ENCODE assay signal across 8 cellular contexts in genomic region chr19:7595466-7596133, GRCh38. TPM values are rescaled to one million over a fixed set of nuclear protein-coding genes. Genes with fewer than 3 reads are reported as not detected.
DNase-seq lines count a peak whose midpoint lies in the region; ATAC-seq and TF ChIP-seq lines count a peak whose summit lies in the region.

Gene CAMSAP3, plus strand, starts transcription at chr19:7595863. Its CDS starts 140 bp downstream, at chr19:7596003.

- WGBS in upper lobe of left lung, 2 donors, result 0 to 1% methylated on average over 19 to 22 of the region's 78 CpGs

- peak; percentile 75 for DNase-seq in NCI-H146 (lab: John Stamatoyannopoulos, UW)
- peak; percentile 54 for DNase-seq in activated CD4-positive, CD25-positive, alpha-beta regulatory T cell treated with anti-CD3 and anti-CD28 coated beads, Interleukin-2, amount 50 U/mL, for 72 hours
- peak; percentile 13 for DNase-seq in myocyte (ENCODE audit: low read depth)
- DNase-seq in upper lobe of left lung, result peak; percentile 42 to 93
- no peak for DNase-seq in AML-193 (lab: John Stamatoyannopoulos, UW)
- no peak for DNase-seq in effector memory CD4-positive, alpha-beta T cell

- H3K27me3 ChIP-seq in endocrine pancreas (ENCODE audit: control insufficient read depth, insufficient read depth, low read length), result no peaks in the 10 kb centered on the region
- H3K27me3 ChIP-seq in upper lobe of left lung, result peaks cover 0 to 8% (median 4%) of the 10 kb centered on the region in 4 donors
- H3K27me3 ChIP-seq in effector memory CD4-positive, alpha-beta T cell (replicated peaks; ENCODE audit: control insufficient read depth, insufficient read depth, low read length, poor library complexity, severe bottlenecking), result peaks cover 19% of the 10 kb centered on the region

- no peak for TF ChIP-seq CTCF in upper lobe of left lung (IDR thresholded peaks at IDR 0.05)

- peak within 1 kb of the TSS; percentile 89 for H3K9ac ChIP-seq in endocrine pancreas (ENCODE audit: control insufficient read depth, insufficient read depth, low read length)

- H3K4me3 ChIP-seq in endocrine pancreas (ENCODE audit: control insufficient read depth, insufficient read depth, low read length) (peak within 1 kb of the TSS; percentile 4), upper lobe of left lung (peak within 1 kb of the TSS in 3 of 4 donors; percentile 56 to 60 (median 56))
- H3K4me3 ChIP-seq in effector memory CD4-positive, alpha-beta T cell (ENCODE audit: insufficient read depth, low read depth, low read length, poor library complexity, severe bottlenecking), result no peak within 1 kb of the TSS

- no peaks in the 10 kb centered on the region for H3K36me3 ChIP-seq in endocrine pancreas (ENCODE audit: control insufficient read depth, insufficient read depth, low read length)
- no peaks in the 10 kb centered on the region for H3K36me3 ChIP-seq in upper lobe of left lung
- H3K36me3 ChIP-seq in effector memory CD4-positive, alpha-beta T cell (ENCODE audit: control insufficient read depth, insufficient read depth, low read length), result no peaks in the 10 kb centered on the region

- ATAC-seq in GM18502 (IDR thresholded peaks at IDR 0.05; ENCODE audit: poor library complexity, unreplicated experiment) (peak; percentile 48), upper lobe of left lung (ENCODE audit: low FRiP score in 2 of 2) (peak; percentile 56 to 76)

- no peaks in the 10 kb centered on the region for H3K9me3 ChIP-seq in endocrine pancreas (ENCODE audit: control insufficient read depth, low read length)
- no peaks in the 10 kb centered on the region for H3K9me3 ChIP-seq in upper lobe of left lung
- H3K9me3 ChIP-seq in effector memory CD4-positive, alpha-beta T cell (ENCODE audit: control insufficient read depth, low read length), result no peaks in the 10 kb centered on the region

- TF ChIP-seq POLR2A in upper lobe of left lung (IDR thresholded peaks at IDR 0.05), result peak in 1 of 4 donors; percentile 17

- H3K27ac ChIP-seq in upper lobe of left lung, result peak within 1 kb of the TSS in 3 of 4 donors; percentile 35 to 66 (median 64)
- H3K27ac ChIP-seq in effector memory CD4-positive, alpha-beta T cell (ENCODE audit: insufficient read depth, low read length, poor library complexity, severe bottlenecking), result no peak within 1 kb of the TSS

- H3K4me1 ChIP-seq in endocrine pancreas (ENCODE audit: control insufficient read depth, insufficient read depth, low read length), result no peaks in the 10 kb centered on the region
- H3K4me1 ChIP-seq in upper lobe of left lung, result peaks cover 2 to 21% (median 7%) of the 10 kb centered on the region in 4 donors
- peaks cover 8% of the 10 kb centered on the region for H3K4me1 ChIP-seq in effector memory CD4-positive, alpha-beta T cell (ENCODE audit: control insufficient read depth, insufficient read depth, low read length, poor library complexity, severe bottlenecking)

- no peak for TF ChIP-seq EP300 in upper lobe of left lung (IDR thresholded peaks at IDR 0.05)

RNA-seq across cellular contexts. Expression of gene CAMSAP3, which starts in this region (rescaled TPM):
- not detected in 2 replicates for total RNA-seq in myocyte
- polyA plus RNA-seq in myocyte (2012), result not detected
- 10 to 100 TPM; 12.2 to 63.9 (median 31.2) TPM for total RNA-seq in upper lobe of left lung

Comparison
In these comparisons a context has a peak if more than half of its experiments do, and no peak if none do; other contexts are left out.
1. RNA of gene CAMSAP3 (total RNA-seq): 12.2 to 63.9 TPM in upper lobe of left lung; not detected in myocyte; every median in the first group is over 10 times any median in the second.
2. Peak in DNase-seq in myocyte; RNA of the gene not detected or under 1 TPM.
3. DNase-seq: peak in NCI-H146 (single experiment), activated CD4-positive, CD25-positive, alpha-beta regulatory T cell treated with anti-CD3 and anti-CD28 coated beads, Interleukin-2, amount 50 U/mL, for 72 hours (single experiment) and upper lobe of left lung (2 of 2); none in AML-193 (0 of 2) and effector memory CD4-positive, alpha-beta T cell (0 of 3).